ENCODE assay signal across 14 cellular contexts in genomic region chr4:21869978-21870745, GRCh38.
DNase-seq lines count a peak whose midpoint lies in the region; ATAC-seq, FAIRE-seq and TF ChIP-seq lines count a peak whose summit lies in the region.
"Had no signal": no experiment of that assay in that cellular context is flagged by ENCODE, and none has a peak within 500 bp of the region (broad histone marks: within the 10 kb centered on the region; RNA-seq: fewer than 3 reads in every experiment).

No MANE protein-coding gene starts in this region.

- no peak overlapping the region for H3K9ac ChIP-seq in keratinocyte (ENCODE audit: control insufficient read depth, extremely low read depth, insufficient read depth, low read length)

- H3K4me1 ChIP-seq in keratinocyte (ENCODE audit: control insufficient read depth, extremely low read depth, insufficient read depth, low read length), result peaks cover 4% of the 10 kb centered on the region

- no peak for TF ChIP-seq CTCF in WERI-Rb-1 (IDR thresholded peaks at IDR 0.05; ENCODE audit: low read depth, low read length)
- TF ChIP-seq CTCF in keratinocyte (optimal IDR thresholded peaks at IDR 0.05 in 1 of 3, IDR thresholded peaks at IDR 0.05 in 1 of 3, conservative IDR thresholded peaks at IDR 0.05 in 1 of 3; ENCODE audit: extremely low read depth in 1 of 3, insufficient read depth in 2 of 3, low read length in 3 of 3), result no peak

- H3K36me3 ChIP-seq in H7 (replicated peaks; ENCODE audit: control insufficient read depth, insufficient read depth, low read length) (no peaks in the 10 kb centered on the region), WERI-Rb-1 (no peaks in the 10 kb centered on the region), keratinocyte (ENCODE audit: control insufficient read depth in 2 of 2, extremely low read depth in 1 of 2, insufficient read depth in 2 of 2, low read length in 2 of 2) (no peaks in the 10 kb centered on the region)

- H3K4me2 ChIP-seq in keratinocyte (ENCODE audit: control insufficient read depth, extremely low read depth, insufficient read depth, low read depth, low read length), result no peak overlapping the region

- H3K9me1 ChIP-seq in keratinocyte (ENCODE audit: control insufficient read depth, extremely low read depth, insufficient read depth, low read length), result no peaks in the 10 kb centered on the region

- dilution Hi-C loops in keratinocyte (cut with MboI; ENCODE audit: extremely low pct_ligation_motif_present, low sequenced_read_pairs), result no loop called here

- H3K27ac ChIP-seq in WERI-Rb-1 (peak overlapping the region; percentile 32), epithelial cell of prostate (no peak overlapping the region), keratinocyte (ENCODE audit: control insufficient read depth, insufficient read depth, low read length) (no peak overlapping the region)

- no peak for FAIRE-seq in keratinocyte (lab: Jason Lieb, UNC)
- FAIRE-seq: A204.1, G401.6, GM12891, GM19239, H1 had no signal

- H3K9me3 ChIP-seq in WERI-Rb-1 (ENCODE audit: severe bottlenecking), result no peaks in the 10 kb centered on the region
- no peaks in the 10 kb centered on the region for H3K9me3 ChIP-seq in keratinocyte (ENCODE audit: control insufficient read depth, low read depth, low read length)

- H3K79me2 ChIP-seq in keratinocyte (ENCODE audit: control insufficient read depth, insufficient read depth, low read length), result no peaks in the 10 kb centered on the region

- ATAC-seq in GM18868 (IDR thresholded peaks at IDR 0.05; ENCODE audit: unreplicated experiment) (no peak), HG02840 (IDR thresholded peaks at IDR 0.05; ENCODE audit: low FRiP score, unreplicated experiment) (no peak)

- H3K27me3 ChIP-seq in H7 (ENCODE audit: control insufficient read depth, insufficient read depth, low read length), result no peaks in the 10 kb centered on the region
- no peaks in the 10 kb centered on the region for H3K27me3 ChIP-seq in WERI-Rb-1 (ENCODE audit: insufficient read depth, low read depth, severe bottlenecking)
- H3K27me3 ChIP-seq in keratinocyte (ENCODE audit: control insufficient read depth, extremely low read depth, insufficient read depth, low read length), result no peaks in the 10 kb centered on the region

- peak; percentile 28 for DNase-seq in H7
- DNase-seq in WERI-Rb-1, result no peak
- peak; percentile 57 for DNase-seq in epithelial cell of prostate (ENCODE audit: low read depth, low spot score)
- DNase-seq in keratinocyte (ENCODE audit: low read depth, low spot score), result peak; percentile 42
- DNase-seq in mucosa of gallbladder (ENCODE audit: low spot score), result no peak
- DNase-seq: CD4-positive, alpha-beta T cell; DMS79 had no signal

- H2AFZ ChIP-seq in keratinocyte (ENCODE audit: control insufficient read depth, low read length), result no peak overlapping the region

- H3K4me3 ChIP-seq in H7 (ENCODE audit: insufficient read depth, low read depth, low read length) (no peak overlapping the region), WERI-Rb-1 (ENCODE audit: low read depth, low read length) (no peak overlapping the region), keratinocyte (ENCODE audit: control insufficient read depth in 2 of 3, extremely low read depth in 1 of 3, insufficient read depth in 2 of 3, low read depth in 1 of 3, low read length in 3 of 3) (no peak overlapping the region)

- no peaks in the 10 kb centered on the region for H4K20me1 ChIP-seq in keratinocyte (ENCODE audit: control insufficient read depth, extremely low read depth, insufficient read depth, low read length)

Comparison
In these comparisons a context has a peak if more than half of its experiments do, and no peak if none do; other contexts are left out.
1. DNase-seq: peak in H7 (single experiment), epithelial cell of prostate (single experiment) and keratinocyte (single experiment); none in WERI-Rb-1 (single experiment) and mucosa of gallbladder (single experiment).